Comparison of ENCODE assay signal across 12 cellular contexts in the genomic region with DNA sequence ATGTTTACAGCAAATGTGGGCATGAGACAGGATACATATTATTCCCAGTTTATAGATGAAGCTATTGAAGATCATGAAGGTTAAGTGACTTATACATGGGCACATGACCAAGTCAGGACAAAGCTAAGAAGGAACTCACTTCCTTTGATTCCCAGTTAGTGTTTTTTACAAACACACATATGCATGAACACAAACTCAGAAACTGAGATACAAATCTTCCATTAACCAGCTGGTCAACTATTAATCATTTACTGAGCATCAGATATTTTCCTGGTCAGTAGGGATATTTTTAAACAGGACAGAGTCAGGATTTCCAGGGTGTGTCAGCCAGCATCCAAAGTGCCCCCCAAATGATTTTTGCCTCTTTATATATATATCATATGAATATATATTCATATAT.
DNase-seq lines count a peak whose midpoint lies in the region.
"Had no signal": no experiment of that assay in that cellular context is flagged by ENCODE, and none has a peak within 500 bp of the region (broad histone marks: within the 10 kb centered on the region; RNA-seq: fewer than 3 reads in every experiment).

No MANE protein-coding gene starts in this region.

- DNase-seq in dermis blood vessel endothelial cell (peak; percentile 46), lung microvascular endothelial cell (ENCODE audit: low read depth in 2 of 2) (peak; percentile 16 to 35), renal cortical epithelial cell (ENCODE audit: low read depth) (peak; percentile 70), putamen (ENCODE audit: low spot score) (no peak), UCSD-AML1 (lab: John Stamatoyannopoulos, UW; ENCODE audit: unreplicated experiment) (no peak), Karpas-422 (no peak)
- DNase-seq: CD4-positive, alpha-beta T cell; DMS 273 treated with DMSO at 0.1 percent for 48 hours had no signal

- H3K4me3 ChIP-seq in ACC112 (ENCODE audit: low read depth, low read length) = no peak overlapping the region
- H3K4me3 ChIP-seq in Karpas-422 (ENCODE audit: low read length) = no peak overlapping the region
- H3K4me3 ChIP-seq: GM12878, GM23338 had no signal

- H3K79me2 ChIP-seq in ACC112 (ENCODE audit: control insufficient read depth, insufficient read depth, low read length, unreplicated experiment) = no peaks in the 10 kb centered on the region
- H3K79me2 ChIP-seq in Karpas-422 (ENCODE audit: low read length) = no peaks in the 10 kb centered on the region

- H3K36me3 ChIP-seq in ACC112 (ENCODE audit: insufficient read depth, low read length) = no peaks in the 10 kb centered on the region
- no peaks in the 10 kb centered on the region for H3K36me3 ChIP-seq in Karpas-422 (ENCODE audit: insufficient read depth, low read length)

- H2AFZ ChIP-seq in ACC112 (ENCODE audit: low read length, unreplicated experiment) (peak overlapping the region; percentile 8), Karpas-422 (ENCODE audit: low read length) (no peak overlapping the region)

- H3K27ac ChIP-seq in ACC112 (ENCODE audit: low read depth, low read length) (no peak overlapping the region), Karpas-422 (ENCODE audit: low read length) (no peak overlapping the region)
- H3K27ac ChIP-seq: 22Rv1 had no signal

- H3K27me3 ChIP-seq in ACC112 (ENCODE audit: insufficient read depth, low read length) (no peaks in the 10 kb centered on the region), Karpas-422 (ENCODE audit: low read length) (no peaks in the 10 kb centered on the region)

- H3K4me2 ChIP-seq in Karpas-422 (ENCODE audit: low read depth, low read length, poor library complexity, severe bottlenecking) = no peak overlapping the region
- H3K4me2 ChIP-seq: GM23338 had no signal

- no peaks in the 10 kb centered on the region for H4K20me1 ChIP-seq in Karpas-422 (ENCODE audit: insufficient read depth, low read depth, low read length)

- H3K9me3 ChIP-seq in Karpas-422 (ENCODE audit: low read length) = no peaks in the 10 kb centered on the region

- H3K4me1 ChIP-seq in ACC112 (ENCODE audit: control insufficient read depth, insufficient read depth, low read length, unreplicated experiment) (peaks cover 11% of the 10 kb centered on the region), Karpas-422 (ENCODE audit: low read length) (no peaks in the 10 kb centered on the region)

- H3K9ac ChIP-seq in Karpas-422 (ENCODE audit: low read length) = no peak overlapping the region

- H3K9me2 ChIP-seq in Karpas-422 (replicated peaks; ENCODE audit: insufficient read depth, low read length) = no peaks in the 10 kb centered on the region

Comparison
In these comparisons a context has a peak if more than half of its experiments do, and no peak if none do; other contexts are left out.
1. DNase-seq: peak in dermis blood vessel endothelial cell (single experiment), lung microvascular endothelial cell (2 of 2) and renal cortical epithelial cell (single experiment); none in putamen (single experiment), UCSD-AML1 (single experiment) and Karpas-422 (single experiment).